ENCODE assay signal across 8 cellular contexts in the genomic region with DNA sequence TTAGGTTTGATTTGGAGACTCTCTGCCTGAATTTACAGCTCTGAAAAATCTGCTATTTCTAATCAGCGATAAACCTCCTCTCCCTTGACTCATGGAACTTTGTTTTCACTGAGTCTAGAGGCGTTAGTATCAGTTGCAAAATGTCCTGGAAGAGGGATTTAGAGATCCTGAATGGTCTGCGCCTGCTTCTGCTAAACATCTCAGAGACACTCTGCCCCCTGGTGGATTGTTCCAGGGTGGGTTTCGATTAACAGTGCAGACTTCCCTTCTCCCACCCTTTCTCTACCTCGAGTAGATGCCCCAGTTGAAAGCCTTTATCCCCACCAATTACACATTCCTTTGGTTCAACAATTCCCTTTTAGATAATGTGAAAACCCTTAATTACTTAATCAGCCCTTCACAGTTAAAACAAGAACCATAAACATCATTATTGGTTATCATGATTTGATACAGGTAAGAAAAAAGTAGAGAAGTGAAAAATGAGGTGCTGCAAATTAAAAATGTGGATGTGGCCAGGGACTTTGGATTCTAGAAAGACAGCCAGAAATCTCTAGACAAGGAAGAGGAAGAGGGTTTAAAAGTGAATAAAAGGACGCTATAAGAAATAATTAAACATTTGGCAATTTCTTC.
A peak's percentile ranks its signal among the peaks of the same experiment; 100 is the strongest.
DNase-seq lines count a peak whose midpoint lies in the region; ATAC-seq and TF ChIP-seq lines count a peak whose summit lies in the region.

No MANE protein-coding gene starts in this region.

- peak; percentile 84 for ATAC-seq in HG02759 (IDR thresholded peaks at IDR 0.05; ENCODE audit: unreplicated experiment)

- no peak overlapping the region for H3K4me3 ChIP-seq in retinal pigment epithelial cell (ENCODE audit: low read length)

- DNase-seq in AG09319 (ENCODE audit: extremely low read depth, low read depth) (peak; percentile 72), NCI-H1694 (lab: John Stamatoyannopoulos, UW) (peak; percentile 30), head of caudate nucleus (peak in 38 of 42 donors; percentile 31 to 85 (median 68)), retinal pigment epithelial cell (ENCODE audit: low read depth) (peak; percentile 81), GF-D8 (lab: John Stamatoyannopoulos, UW) (no peak)
- peak; percentile 19 for DNase-seq in activated CD4-positive, alpha-beta T cell treated with anti-CD3 and anti-CD28 coated beads, Interleukin-2, amount 50 U/mL, for 1 hour

- TF ChIP-seq CTCF in AG09319 (IDR thresholded peaks at IDR 0.05; ENCODE audit: low read depth, low read length) (peak; percentile 76), GM12872 (IDR thresholded peaks at IDR 0.05; ENCODE audit: insufficient read depth, low read depth, low read length) (peak; percentile 80), retinal pigment epithelial cell (conservative IDR thresholded peaks at IDR 0.05; ENCODE audit: low read depth, low read length) (peak; percentile 83)

- intact Hi-C loops in head of caudate nucleus (cut with DNase I), result loop anchor here (10.0 kb wide), 1 partner anchor 1523 kb away; no protein-coding TSS in a partner anchor
